In the genomic region with DNA sequence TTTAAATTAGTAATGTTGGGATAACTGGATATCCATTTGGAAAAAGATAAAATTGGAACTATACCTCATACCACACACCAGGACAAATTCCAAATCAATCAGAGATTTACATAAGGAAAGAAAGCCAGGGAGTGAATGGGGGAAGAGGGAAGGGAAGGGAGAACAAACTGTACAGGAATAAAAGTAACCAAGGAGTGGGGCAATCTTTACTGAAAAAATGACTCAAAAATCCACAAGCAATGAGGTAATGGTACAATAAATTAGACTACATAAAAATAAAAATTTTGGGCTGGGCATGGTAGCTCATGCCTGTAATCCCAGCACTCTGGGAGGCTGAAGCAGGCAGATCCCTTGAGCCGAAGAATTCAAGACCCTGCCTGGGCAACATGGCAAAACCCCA, we compare ENCODE assay signal across 18 cellular contexts.
"Had no signal": no experiment of that assay in that cellular context is flagged by ENCODE, and none has a peak within 500 bp of the region (broad histone marks: within the 10 kb centered on the region; RNA-seq: fewer than 3 reads in every experiment).

No MANE protein-coding gene starts in this region.

- DNase-seq: dermis blood vessel endothelial cell; foreskin fibroblast; glutamatergic neuron; islet precursor cell; mammary epithelial cell; naive thymus-derived CD4-positive, alpha-beta T cell; ovary; sigmoid colon; small intestine; stimulated activated CD4-positive, alpha-beta T cell treated with anti-CD3 and anti-CD28 coated beads, Interleukin-12 subunit alpha, Interleukin-12 subunit beta, amount 100 ng/mL, for 4 hours; stimulated activated naive CD4-positive, alpha-beta T cell; thyroid gland; upper lobe of left lung; uterus had no signal

- H3K4me3 ChIP-seq: gastroesophageal sphincter, ovary, right atrium auricular region, sigmoid colon, thyroid gland, upper lobe of left lung, uterus had no signal

- H3K27me3 ChIP-seq: gastroesophageal sphincter, neutrophil, ovary, right atrium auricular region, sigmoid colon, thyroid gland, upper lobe of left lung, uterus had no signal

- H3K36me3 ChIP-seq: ovary, uterus had no signal

- H3K27ac ChIP-seq: neutrophil, ovary, right atrium auricular region, sigmoid colon, thyroid gland, upper lobe of left lung, uterus had no signal

- ATAC-seq: gastroesophageal sphincter; left lobe of liver; naive thymus-derived CD4-positive, alpha-beta T cell had no signal

- H3K9me3 ChIP-seq: gastroesophageal sphincter, neutrophil, ovary, right atrium auricular region, sigmoid colon, thyroid gland, upper lobe of left lung, uterus had no signal

- H3K4me1 ChIP-seq: uterus had no signal
